Comparison of ENCODE assay signal across 33 cellular contexts in genomic region chr10:35224045-35224740, GRCh38.
"Had no signal": no experiment of that assay in that cellular context is flagged by ENCODE, and none has a peak within 500 bp of the region (broad histone marks: within the 10 kb centered on the region; RNA-seq: fewer than 3 reads in every experiment).

No MANE protein-coding gene starts in this region.

- H3K27ac ChIP-seq: coronary artery, esophagus muscularis mucosa, foreskin keratinocyte, ovary, psoas muscle, skin epidermis, testis, tibial artery had no signal

- H3K36me3 ChIP-seq: esophagus muscularis mucosa, heart right ventricle, ovary, spleen, tibial artery had no signal

- H3K27me3 ChIP-seq: esophagus muscularis mucosa, foreskin keratinocyte, heart right ventricle, ovary, spleen, testis, tibial artery had no signal

- H3K27ac Mint-ChIP-seq: memory B cell; mesothelial cell of epicardium; naive B cell; nephron progenitor cell; stimulated activated memory B cell treated with anti-CD40 and anti-IgM and Interleukin-4, amounts not matched to agents 10 μg/mL and 1 μg/mL and 100 μg/mL, for 72 hours; type B pancreatic cell had no signal

- H3K36me3 Mint-ChIP-seq: immature natural killer cell; memory B cell; mesothelial cell of epicardium; naive B cell; stimulated activated memory B cell treated with anti-CD40 and anti-IgM and Interleukin-4, amounts not matched to agents 10 μg/mL and 1 μg/mL and 100 μg/mL, for 72 hours; type B pancreatic cell had no signal

- H3K4me3 Mint-ChIP-seq: memory B cell; mesothelial cell of epicardium; naive B cell; nephron progenitor cell; stimulated activated memory B cell treated with anti-CD40 and anti-IgM and Interleukin-4, amounts not matched to agents 10 μg/mL and 1 μg/mL and 100 μg/mL, for 72 hours; type B pancreatic cell had no signal

- H3K9me3 ChIP-seq: esophagus muscularis mucosa, heart right ventricle, mucosa of descending colon, ovary, psoas muscle, spleen, testis, tibial artery had no signal

- DNase-seq: dermis blood vessel endothelial cell; effector memory CD4-positive, alpha-beta T cell; foreskin keratinocyte; glutamatergic neuron; heart right ventricle; hippocampal formation; islet precursor cell; kidney glomerular epithelial cell; left colon; left ventricle myocardium superior; mucosa of descending colon; naive B cell; nephron progenitor cell; occipital lobe; ovary; posterior cingulate gyrus; psoas muscle; right cardiac atrium; spleen; stimulated activated CD4-positive, alpha-beta T cell treated with anti-CD3 and anti-CD28 coated beads, Interleukin-4, amount 100 ng/mL, for 4 hours; stimulated activated naive CD8-positive, alpha-beta T cell treated with anti-CD3 and anti-CD28 coated beads, Interleukin-15, Interleukin-2, amounts not matched to agents 100 U/mL and 50 U/mL, for 24 hours; substantia nigra; testis; tibial artery had no signal

- H3K4me1 ChIP-seq: esophagus muscularis mucosa, foreskin keratinocyte, heart right ventricle, psoas muscle, testis, tibial artery had no signal

- H3K4me1 Mint-ChIP-seq: naive B cell had no signal

- H3K4me3 ChIP-seq: coronary artery, esophagus muscularis mucosa, heart right ventricle, lung, mucosa of descending colon, ovary, psoas muscle, skin epidermis, spleen, testis, tibial artery had no signal

- H3K9me3 Mint-ChIP-seq: immature natural killer cell; mesothelial cell of epicardium; nephron progenitor cell; stimulated activated memory B cell treated with anti-CD40 and anti-IgM and Interleukin-4, amounts not matched to agents 10 μg/mL and 1 μg/mL and 100 μg/mL, for 72 hours; type B pancreatic cell had no signal

- H3K27me3 Mint-ChIP-seq: type B pancreatic cell had no signal

- ATAC-seq: left colon; mucosa of descending colon; stimulated activated memory B cell treated with anti-CD40 and anti-IgM and Interleukin-4, amounts not matched to agents 10 μg/mL and 1 μg/mL and 100 μg/mL, for 72 hours; stimulated activated naive CD8-positive, alpha-beta T cell treated with anti-CD3 and anti-CD28 coated beads, Interleukin-15, Interleukin-2, amounts not matched to agents 100 U/mL and 50 U/mL, for 24 hours had no signal
